Comparison of ENCODE assay signal across 8 cellular contexts in the genomic region with DNA sequence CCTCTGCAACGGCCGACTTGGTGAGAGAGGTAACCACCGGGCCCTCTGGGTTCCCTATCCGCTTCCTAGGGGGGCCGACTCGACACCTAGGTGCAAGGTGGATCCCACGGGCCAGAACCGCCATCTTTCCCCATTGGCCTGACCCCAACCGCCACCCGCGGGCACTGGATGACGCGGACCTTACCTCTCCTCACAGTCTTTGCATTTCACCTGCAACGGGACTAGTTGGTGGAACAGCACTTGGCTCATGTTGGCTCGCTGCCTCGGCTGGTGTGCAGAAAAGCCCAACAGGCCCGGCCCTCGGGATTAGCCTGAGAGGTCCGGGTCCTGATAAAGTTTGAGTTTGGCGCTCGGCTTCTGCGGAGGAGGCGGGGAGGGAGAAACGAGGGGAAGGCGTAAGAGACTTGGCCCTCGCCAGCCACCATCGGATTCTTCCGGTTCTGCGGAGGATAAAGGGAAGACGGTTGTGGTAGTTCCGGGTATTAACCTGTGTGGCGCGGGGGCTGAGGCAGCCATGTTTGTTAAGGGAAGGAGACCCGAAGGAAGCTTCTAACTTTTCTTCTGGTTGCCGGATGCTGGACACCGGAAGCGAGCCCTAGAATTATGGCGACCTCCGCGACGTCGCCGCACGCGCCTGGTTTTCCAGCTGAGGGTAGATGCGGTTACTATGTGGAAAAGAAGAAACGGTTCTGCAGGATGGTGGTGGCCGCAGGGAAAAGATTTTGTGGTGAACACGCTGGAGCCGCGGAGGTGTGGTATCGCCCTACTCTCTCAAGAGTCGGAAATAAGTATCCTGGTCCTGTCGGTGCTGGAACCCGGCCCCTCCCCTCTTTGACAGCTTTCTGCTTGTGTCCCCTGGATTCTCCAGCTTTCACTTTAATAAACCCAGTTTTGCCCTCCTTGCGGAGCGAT. TPM values are rescaled to one million over a fixed set of nuclear protein-coding genes. Genes with fewer than 3 reads are reported as not detected.
DNase-seq lines count a peak whose midpoint lies in the region; ATAC-seq and TF ChIP-seq lines count a peak whose summit lies in the region.

A gene with protein sequence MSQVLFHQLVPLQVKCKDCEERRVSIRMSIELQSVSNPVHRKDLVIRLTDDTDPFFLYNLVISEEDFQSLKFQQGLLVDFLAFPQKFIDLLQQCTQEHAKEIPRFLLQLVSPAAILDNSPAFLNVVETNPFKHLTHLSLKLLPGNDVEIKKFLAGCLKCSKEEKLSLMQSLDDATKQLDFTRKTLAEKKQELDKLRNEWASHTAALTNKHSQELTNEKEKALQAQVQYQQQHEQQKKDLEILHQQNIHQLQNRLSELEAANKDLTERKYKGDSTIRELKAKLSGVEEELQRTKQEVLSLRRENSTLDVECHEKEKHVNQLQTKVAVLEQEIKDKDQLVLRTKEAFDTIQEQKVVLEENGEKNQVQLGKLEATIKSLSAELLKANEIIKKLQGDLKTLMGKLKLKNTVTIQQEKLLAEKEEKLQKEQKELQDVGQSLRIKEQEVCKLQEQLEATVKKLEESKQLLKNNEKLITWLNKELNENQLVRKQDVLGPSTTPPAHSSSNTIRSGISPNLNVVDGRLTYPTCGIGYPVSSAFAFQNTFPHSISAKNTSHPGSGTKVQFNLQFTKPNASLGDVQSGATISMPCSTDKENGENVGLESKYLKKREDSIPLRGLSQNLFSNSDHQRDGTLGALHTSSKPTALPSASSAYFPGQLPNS (minus strand): TSS at position 365 of the 912 bp plus-strand sequence. CDS start 116 bp downstream, at position 249.
A gene with protein sequence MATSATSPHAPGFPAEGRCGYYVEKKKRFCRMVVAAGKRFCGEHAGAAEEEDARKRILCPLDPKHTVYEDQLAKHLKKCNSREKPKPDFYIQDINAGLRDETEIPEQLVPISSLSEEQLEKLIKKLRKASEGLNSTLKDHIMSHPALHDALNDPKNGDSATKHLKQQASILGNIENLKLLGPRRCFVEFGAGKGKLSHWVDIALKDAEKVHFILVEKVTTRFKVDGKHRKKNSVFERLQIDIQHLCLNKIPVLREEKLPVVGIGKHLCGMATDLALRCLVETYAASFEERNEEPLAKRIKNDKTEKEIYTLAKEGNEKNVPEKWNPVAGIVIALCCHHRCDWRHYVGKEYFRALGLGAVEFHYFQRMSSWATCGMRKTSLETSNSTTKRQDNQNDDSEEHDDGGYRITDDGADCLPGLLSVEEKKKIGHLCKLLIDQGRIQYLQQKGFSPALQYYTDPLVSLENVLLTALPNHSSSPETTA (plus strand): TSS at position 598 of the 912 bp plus-strand sequence. CDS start 6 bp downstream, at position 604.

- intact Hi-C loops in left ventricle myocardium inferior (cut with micrococcal nuclease), result loop anchor here (10.0 kb wide), 1 partner anchor 142 kb away; no protein-coding TSS in a partner anchor

- H3K4me3 ChIP-seq in left ventricle myocardium inferior (peak within 1 kb of the TSS; percentile 86), urinary bladder (ENCODE audit: low read depth, low read length) (peak within 1 kb of the TSS; percentile 73)

- peak within 1 kb of the TSS; percentile 98 for H3K4me3 Mint-ChIP-seq in T-helper 1 cell treated with Interleukin-12 subunit alpha and Interleukin-12 subunit beta and Interleukin-4 antibody, amounts not matched to agents 30 μg/mL and 1 μg/mL, for 36 hours
- peak within 1 kb of the TSS; percentile 98 for H3K4me3 Mint-ChIP-seq in progenitor cell of endocrine pancreas (ENCODE audit: low read depth)

- H3K36me3 ChIP-seq in left ventricle myocardium inferior, result peaks cover 13% of the 10 kb centered on the region
- H3K36me3 ChIP-seq in urinary bladder (ENCODE audit: insufficient read depth), result peaks cover 4% of the 10 kb centered on the region

- peaks cover 11% of the 10 kb centered on the region for H3K36me3 Mint-ChIP-seq in T-helper 1 cell treated with Interleukin-12 subunit alpha and Interleukin-12 subunit beta and Interleukin-4 antibody, amounts not matched to agents 30 μg/mL and 1 μg/mL, for 36 hours (ENCODE audit: low read depth)
- H3K36me3 Mint-ChIP-seq in progenitor cell of endocrine pancreas (ENCODE audit: insufficient read depth), result peaks cover under 1% of the 10 kb centered on the region

- DNase-seq in GM13977 (ENCODE audit: low spot score) (peak; percentile 85), NCI-H1694 (lab: John Stamatoyannopoulos, UW) (peak; percentile 97), amniotic stem cell (lab: John Stamatoyannopoulos, UW) (peak; percentile 96), left ventricle myocardium inferior (peak; percentile 96), progenitor cell of endocrine pancreas (ENCODE audit: low spot score, unreplicated experiment) (peak; percentile 84)

- H3K27me3 ChIP-seq in left ventricle myocardium inferior (ENCODE audit: low read depth), result no peaks in the 10 kb centered on the region

- H3K27ac Mint-ChIP-seq in T-helper 1 cell treated with Interleukin-12 subunit alpha and Interleukin-12 subunit beta and Interleukin-4 antibody, amounts not matched to agents 30 μg/mL and 1 μg/mL, for 36 hours, result peak within 1 kb of the TSS; percentile 97
- H3K27ac Mint-ChIP-seq in progenitor cell of endocrine pancreas, result peak within 1 kb of the TSS; percentile 99

- no peaks in the 10 kb centered on the region for H3K9me3 Mint-ChIP-seq in T-helper 1 cell treated with Interleukin-12 subunit alpha and Interleukin-12 subunit beta and Interleukin-4 antibody, amounts not matched to agents 30 μg/mL and 1 μg/mL, for 36 hours
- no peaks in the 10 kb centered on the region for H3K9me3 Mint-ChIP-seq in progenitor cell of endocrine pancreas (ENCODE audit: low read depth)

- H3K4me1 ChIP-seq in left ventricle myocardium inferior, result peaks cover 36% of the 10 kb centered on the region
- no peaks in the 10 kb centered on the region for H3K4me1 ChIP-seq in urinary bladder (ENCODE audit: insufficient read depth)

- TF ChIP-seq CTCF in GM13977 (IDR thresholded peaks at IDR 0.05; ENCODE audit: extremely low read depth, insufficient read depth, missing control alignments), result no peak
- TF ChIP-seq CTCF in left ventricle myocardium inferior (IDR thresholded peaks at IDR 0.05; ENCODE audit: borderline replicate concordance), result no peak
- TF ChIP-seq CTCF in progenitor cell of endocrine pancreas (IDR thresholded peaks at IDR 0.05; ENCODE audit: unreplicated experiment), result no peak

- H3K4me1 Mint-ChIP-seq in T-helper 1 cell treated with Interleukin-12 subunit alpha and Interleukin-12 subunit beta and Interleukin-4 antibody, amounts not matched to agents 30 μg/mL and 1 μg/mL, for 36 hours (ENCODE audit: low read depth), result peaks cover 37% of the 10 kb centered on the region
- peaks cover 15% of the 10 kb centered on the region for H3K4me1 Mint-ChIP-seq in progenitor cell of endocrine pancreas (ENCODE audit: low read depth)

- peak within 1 kb of the TSS; percentile 79 for H3K27ac ChIP-seq in left ventricle myocardium inferior (replicated peaks)
- H3K27ac ChIP-seq in urinary bladder (ENCODE audit: low read depth), result no peak within 1 kb of the TSS

- ATAC-seq in HG02884 (IDR thresholded peaks at IDR 0.05; ENCODE audit: unreplicated experiment), result peak; percentile 90

- in situ Hi-C loops in GM13977 (cut with MboI; ENCODE audit: low pct_unique_long_range_greater_than_20kb, low sequenced_read_pairs, unreplicated experiment), result no loop called here

- H3K27me3 Mint-ChIP-seq in T-helper 1 cell treated with Interleukin-12 subunit alpha and Interleukin-12 subunit beta and Interleukin-4 antibody, amounts not matched to agents 30 μg/mL and 1 μg/mL, for 36 hours (ENCODE audit: low read depth), result no peaks in the 10 kb centered on the region
- no peaks in the 10 kb centered on the region for H3K27me3 Mint-ChIP-seq in progenitor cell of endocrine pancreas

- H3K9me3 ChIP-seq in left ventricle myocardium inferior (replicated peaks), result no peaks in the 10 kb centered on the region

- under 1% methylated on average over 57 of the region's 57 CpGs for WGBS in urinary bladder

RNA-seq across cellular contexts. Expression of the first gene that starts in this region (rescaled TPM):
- 2.1 TPM for total RNA-seq in left ventricle myocardium inferior
- total RNA-seq in progenitor cell of endocrine pancreas, result 11.1 and 11.5 TPM in 2 replicates
- total RNA-seq in urinary bladder, result 8.6 TPM
- 2.4 TPM for polyA plus RNA-seq in urinary bladder

RNA-seq across cellular contexts. Expression of the second gene that starts in this region (rescaled TPM):
- total RNA-seq in left ventricle myocardium inferior (7.5 TPM), progenitor cell of endocrine pancreas (23.9 and 26.2 TPM in 2 replicates), urinary bladder (59.4 TPM)
- 9.8 TPM for polyA plus RNA-seq in urinary bladder
